ENCODE assay signal across 8 cellular contexts in genomic region chr11:62839050-62840015, GRCh38. TPM values are rescaled to one million over a fixed set of nuclear protein-coding genes. Genes with fewer than 3 reads are reported as not detected.
A peak's percentile ranks its signal among the peaks of the same experiment; 100 is the strongest.
DNase-seq lines count a peak whose midpoint lies in the region; ATAC-seq and TF ChIP-seq lines count a peak whose summit lies in the region.

WDR74 (minus strand) TSS chr11:62839590; CDS start chr11:62839570, 20 bp downstream.

- TF ChIP-seq POLR2A in GM19099 (IDR thresholded peaks at IDR 0.05; ENCODE audit: extremely low read depth, insufficient read length, low read depth) = peak; percentile 94

- peaks cover 27% of the 10 kb centered on the region for H3K4me1 Mint-ChIP-seq in chondrocyte (ENCODE audit: low read depth)

- H3K4me3 Mint-ChIP-seq in chondrocyte (ENCODE audit: unreplicated experiment) = no peak within 1 kb of the TSS

- DNase-seq in AML-193 (lab: John Stamatoyannopoulos, UW) (peak; percentile 85 to 88), NCI-H510A treated with DMSO at 0.1 percent for 48 hours (lab: John Stamatoyannopoulos, UW) (peak; percentile 89), chondrocyte (ENCODE audit: low spot score) (peak; percentile 95), kidney tubule cell (ENCODE audit: low spot score) (peak; percentile 91)
- DNase-seq in activated CD4-positive, alpha-beta T cell treated with anti-CD3 and anti-CD28 coated beads for 24 hours (ENCODE audit: low read depth in 2 of 2) = peak; percentile 75 to 86
- DNase-seq in stimulated activated CD4-positive, alpha-beta T cell treated with anti-CD3 and anti-CD28 coated beads, Interleukin-1b, Interleukin-23, amount 100 ng/mL, for 24 hours (ENCODE audit: low read depth in 4 of 4, low spot score in 1 of 4) = peak in 3 of 4 experiments; percentile 75 to 85 (median 81)

- no peaks in the 10 kb centered on the region for H3K9me3 Mint-ChIP-seq in chondrocyte (ENCODE audit: low read depth)

- ATAC-seq in HG03442 (IDR thresholded peaks at IDR 0.05; ENCODE audit: unreplicated experiment) = peak; percentile 41

- no peak within 1 kb of the TSS for H3K27ac Mint-ChIP-seq in chondrocyte (ENCODE audit: unreplicated experiment)

- no peaks in the 10 kb centered on the region for H3K27me3 Mint-ChIP-seq in chondrocyte (ENCODE audit: low read depth)

- peaks cover 5% of the 10 kb centered on the region for H3K36me3 Mint-ChIP-seq in chondrocyte (ENCODE audit: low read depth)

- TF ChIP-seq CTCF in chondrocyte (IDR thresholded peaks at IDR 0.05) = no peak

RNA-seq across cellular contexts. Expression of gene WDR74, which starts in this region (rescaled TPM):
- total RNA-seq in chondrocyte = 26.4 to 27.9 TPM (median 27.3 TPM) in 3 replicates

Comparison
In these comparisons a context has a peak if more than half of its experiments do, and no peak if none do; other contexts are left out.
1. Peak in every context shown above with its lines: DNase-seq and ATAC-seq.